ENCODE assay signal across 1 cellular context in genomic region chr15:52124270-52124878, GRCh38.
TF ChIP-seq lines count a peak whose summit lies in the region.

No MANE protein-coding gene starts in this region.

TF ChIP-seq in HepG2, 621 proteins besides CTCF, POLR2A, EP300 and RAD21 (continued from another document):
- TF ChIP-seq HDAC2 (CRISPR knock-in tag; IDR thresholded peaks at IDR 0.05) (peak; percentile 22; the same call in 1 of the 2 replicates), FOXJ3 (CRISPR knock-in tag; IDR thresholded peaks at IDR 0.05; ENCODE audit: borderline replicate concordance) (no peak), CENPX (CRISPR knock-in tag; IDR thresholded peaks at IDR 0.05) (no peak), CENPBD1 (CRISPR knock-in tag; IDR thresholded peaks at IDR 0.05; ENCODE audit: borderline replicate concordance, low read depth) (no peak), ELF3 (CRISPR knock-in tag; IDR thresholded peaks at IDR 0.05) (peak; percentile 66; the same call in 1 of the 2 replicates), ZFP90 (CRISPR knock-in tag; IDR thresholded peaks at IDR 0.05; ENCODE audit: borderline replicate concordance) (no peak), TEAD2 (CRISPR knock-in tag; IDR thresholded peaks at IDR 0.05) (no peak), NKX3-1 (CRISPR knock-in tag; IDR thresholded peaks at IDR 0.05) (no peak), HOMEZ (CRISPR knock-in tag; IDR thresholded peaks at IDR 0.05; ENCODE audit: low read depth) (peak; percentile 28; the same call in 1 of the 2 replicates), ZNF709 (CRISPR knock-in tag; IDR thresholded peaks at IDR 0.05) (no peak), ZGPAT (CRISPR knock-in tag; IDR thresholded peaks at IDR 0.05) (no peak), FOSL2 (CRISPR knock-in tag; IDR thresholded peaks at IDR 0.05) (peak; percentile 55), RXRB (CRISPR knock-in tag; IDR thresholded peaks at IDR 0.05; ENCODE audit: borderline replicate concordance) (no peak), ZNF589 (CRISPR knock-in tag; conservative IDR thresholded peaks at IDR 0.05) (no peak), ATF7 (IDR thresholded peaks at IDR 0.05) (no peak), ATF7 (CRISPR knock-in tag; IDR thresholded peaks at IDR 0.05) (no peak), ZNF326 (CRISPR knock-in tag; IDR thresholded peaks at IDR 0.05; ENCODE audit: borderline replicate concordance) (no peak), ZNF780A (CRISPR knock-in tag; IDR thresholded peaks at IDR 0.05) (no peak), ZBTB33 (CRISPR knock-in tag; IDR thresholded peaks at IDR 0.05) (0 out of 2 replicates have a peak, but pooled peaks have one; percentile 18)
- TF ChIP-seq, protein P1, sequence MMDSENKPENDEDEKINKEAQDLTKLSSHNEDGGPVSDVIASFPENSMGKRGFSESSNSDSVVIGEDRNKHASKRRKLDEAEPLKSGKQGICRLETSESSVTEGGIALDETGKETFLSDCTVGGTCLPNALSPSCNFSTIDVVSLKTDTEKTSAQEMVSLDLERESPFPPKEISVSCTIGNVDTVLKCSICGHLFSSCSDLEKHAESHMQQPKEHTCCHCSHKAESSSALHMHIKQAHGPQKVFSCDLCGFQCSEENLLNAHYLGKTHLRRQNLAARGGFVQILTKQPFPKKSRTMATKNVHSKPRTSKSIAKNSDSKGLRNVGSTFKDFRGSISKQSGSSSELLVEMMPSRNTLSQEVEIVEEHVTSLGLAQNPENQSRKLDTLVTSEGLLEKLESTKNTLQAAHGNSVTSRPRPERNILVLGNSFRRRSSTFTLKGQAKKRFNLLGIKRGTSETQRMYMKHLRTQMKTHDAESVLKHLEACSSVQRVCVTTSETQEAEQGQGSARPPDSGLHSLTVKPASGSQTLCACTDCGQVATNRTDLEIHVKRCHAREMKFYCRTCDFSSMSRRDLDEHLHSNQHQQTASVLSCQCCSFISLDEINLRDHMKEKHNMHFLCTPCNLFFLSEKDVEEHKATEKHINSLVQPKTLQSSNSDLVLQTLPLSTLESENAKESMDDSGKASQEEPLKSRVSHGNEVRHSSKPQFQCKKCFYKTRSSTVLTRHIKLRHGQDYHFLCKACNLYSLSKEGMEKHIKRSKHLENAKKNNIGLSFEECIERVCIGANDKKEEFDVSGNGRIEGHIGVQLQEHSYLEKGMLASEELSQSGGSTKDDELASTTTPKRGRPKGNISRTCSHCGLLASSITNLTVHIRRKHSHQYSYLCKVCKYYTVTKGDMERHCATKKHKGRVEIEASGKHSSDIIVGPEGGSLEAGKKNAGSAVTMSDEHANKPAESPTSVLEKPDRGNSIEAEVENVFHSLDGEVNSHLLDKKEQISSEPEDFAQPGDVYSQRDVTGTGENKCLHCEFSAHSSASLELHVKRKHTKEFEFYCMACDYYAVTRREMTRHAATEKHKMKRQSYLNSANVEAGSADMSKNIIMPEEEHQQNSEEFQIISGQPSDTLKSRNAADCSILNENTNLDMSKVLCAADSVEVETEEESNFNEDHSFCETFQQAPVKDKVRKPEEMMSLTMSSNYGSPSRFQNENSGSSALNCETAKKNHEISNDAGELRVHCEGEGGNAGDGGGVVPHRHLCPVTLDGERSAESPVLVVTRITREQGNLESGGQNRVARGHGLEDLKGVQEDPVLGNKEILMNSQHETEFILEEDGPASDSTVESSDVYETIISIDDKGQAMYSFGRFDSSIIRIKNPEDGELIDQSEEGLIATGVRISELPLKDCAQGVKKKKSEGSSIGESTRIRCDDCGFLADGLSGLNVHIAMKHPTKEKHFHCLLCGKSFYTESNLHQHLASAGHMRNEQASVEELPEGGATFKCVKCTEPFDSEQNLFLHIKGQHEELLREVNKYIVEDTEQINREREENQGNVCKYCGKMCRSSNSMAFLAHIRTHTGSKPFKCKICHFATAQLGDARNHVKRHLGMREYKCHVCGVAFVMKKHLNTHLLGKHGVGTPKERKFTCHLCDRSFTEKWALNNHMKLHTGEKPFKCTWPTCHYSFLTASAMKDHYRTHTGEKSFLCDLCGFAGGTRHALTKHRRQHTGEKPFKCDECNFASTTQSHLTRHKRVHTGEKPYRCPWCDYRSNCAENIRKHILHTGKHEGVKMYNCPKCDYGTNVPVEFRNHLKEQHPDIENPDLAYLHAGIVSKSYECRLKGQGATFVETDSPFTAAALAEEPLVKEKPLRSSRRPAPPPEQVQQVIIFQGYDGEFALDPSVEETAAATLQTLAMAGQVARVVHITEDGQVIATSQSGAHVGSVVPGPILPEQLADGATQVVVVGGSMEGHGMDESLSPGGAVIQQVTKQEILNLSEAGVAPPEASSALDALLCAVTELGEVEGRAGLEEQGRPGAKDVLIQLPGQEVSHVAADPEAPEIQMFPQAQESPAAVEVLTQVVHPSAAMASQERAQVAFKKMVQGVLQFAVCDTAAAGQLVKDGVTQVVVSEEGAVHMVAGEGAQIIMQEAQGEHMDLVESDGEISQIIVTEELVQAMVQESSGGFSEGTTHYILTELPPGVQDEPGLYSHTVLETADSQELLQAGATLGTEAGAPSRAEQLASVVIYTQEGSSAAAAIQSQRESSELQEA (CRISPR knock-in tag; IDR thresholded peaks at IDR 0.05; ENCODE audit: not compliant biosample characterization): no peak
- TF ChIP-seq, protein P2, sequence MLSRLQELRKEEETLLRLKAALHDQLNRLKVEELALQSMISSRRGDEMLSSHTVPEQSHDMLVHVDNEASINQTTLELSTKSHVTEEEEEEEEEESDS (CRISPR knock-in tag; IDR thresholded peaks at IDR 0.05; ENCODE audit: borderline replicate concordance): no peak
- TF ChIP-seq, protein P3, sequence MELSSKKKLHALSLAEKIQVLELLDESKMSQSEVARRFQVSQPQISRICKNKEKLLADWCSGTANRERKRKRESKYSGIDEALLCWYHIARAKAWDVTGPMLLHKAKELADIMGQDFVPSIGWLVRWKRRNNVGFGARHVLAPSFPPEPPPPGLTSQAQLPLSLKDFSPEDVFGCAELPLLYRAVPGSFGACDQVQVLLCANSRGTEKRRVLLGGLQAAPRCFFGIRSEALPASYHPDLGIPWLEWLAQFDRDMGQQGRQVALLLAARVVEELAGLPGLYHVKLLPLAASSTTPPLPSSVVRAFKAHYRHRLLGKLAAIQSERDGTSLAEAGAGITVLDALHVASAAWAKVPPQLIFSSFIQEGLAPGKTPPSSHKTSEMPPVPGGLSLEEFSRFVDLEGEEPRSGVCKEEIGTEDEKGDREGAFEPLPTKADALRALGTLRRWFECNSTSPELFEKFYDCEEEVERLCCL (CRISPR knock-in tag; IDR thresholded peaks at IDR 0.05; ENCODE audit: borderline replicate concordance): no peak
- TF ChIP-seq, protein P4, sequence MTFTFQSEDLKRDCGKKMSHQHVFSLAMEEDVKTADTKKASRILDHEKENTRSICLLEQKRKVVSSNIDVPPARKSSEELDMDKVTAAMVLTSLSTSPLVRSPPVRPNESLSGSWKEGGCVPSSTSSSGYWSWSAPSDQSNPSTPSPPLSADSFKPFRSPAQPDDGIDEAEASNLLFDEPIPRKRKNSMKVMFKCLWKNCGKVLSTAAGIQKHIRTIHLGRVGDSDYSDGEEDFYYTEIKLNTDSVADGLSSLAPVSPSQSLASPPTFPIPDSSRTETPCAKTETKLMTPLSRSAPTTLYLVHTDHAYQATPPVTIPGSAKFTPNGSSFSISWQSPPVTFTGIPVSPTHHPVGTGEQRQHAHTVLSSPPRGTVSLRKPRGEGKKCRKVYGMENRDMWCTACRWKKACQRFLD (CRISPR knock-in tag; IDR thresholded peaks at IDR 0.05; ENCODE audit: borderline replicate concordance): no peak
- TF ChIP-seq, protein P5, sequence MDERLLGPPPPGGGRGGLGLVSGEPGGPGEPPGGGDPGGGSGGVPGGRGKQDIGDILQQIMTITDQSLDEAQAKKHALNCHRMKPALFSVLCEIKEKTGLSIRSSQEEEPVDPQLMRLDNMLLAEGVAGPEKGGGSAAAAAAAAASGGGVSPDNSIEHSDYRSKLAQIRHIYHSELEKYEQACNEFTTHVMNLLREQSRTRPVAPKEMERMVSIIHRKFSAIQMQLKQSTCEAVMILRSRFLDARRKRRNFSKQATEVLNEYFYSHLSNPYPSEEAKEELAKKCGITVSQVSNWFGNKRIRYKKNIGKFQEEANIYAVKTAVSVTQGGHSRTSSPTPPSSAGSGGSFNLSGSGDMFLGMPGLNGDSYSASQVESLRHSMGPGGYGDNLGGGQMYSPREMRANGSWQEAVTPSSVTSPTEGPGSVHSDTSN (CRISPR knock-in tag; IDR thresholded peaks at IDR 0.05): no peak
